8 cellular contexts compared by ENCODE assay signal in the genomic region with DNA sequence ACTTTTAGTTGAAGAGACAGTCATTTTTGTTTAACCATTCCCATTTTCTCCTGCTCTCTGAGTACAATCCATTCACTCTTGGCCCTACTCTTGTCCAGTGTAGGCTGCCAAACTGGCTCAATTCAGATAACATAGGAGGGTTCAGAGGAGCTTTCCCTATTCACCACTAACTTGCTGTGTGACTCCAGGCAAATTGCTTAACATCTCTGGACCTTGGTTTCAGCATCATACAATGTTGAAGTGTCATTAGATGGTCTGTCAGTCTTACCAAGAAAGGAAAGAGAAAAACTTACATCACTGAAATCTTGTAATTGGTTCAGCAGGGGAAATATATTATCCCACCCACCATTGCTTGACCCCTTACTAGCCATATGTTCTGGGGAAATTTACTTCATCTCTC.
"Had no signal": no experiment of that assay in that cellular context is flagged by ENCODE, and none has a peak within 500 bp of the region (broad histone marks: within the 10 kb centered on the region; RNA-seq: fewer than 3 reads in every experiment).

No MANE protein-coding gene starts in this region.

- H3K4me3 ChIP-seq: GM12878 had no signal

- DNase-seq: GDM1, GF-D8 had no signal

- FAIRE-seq: G401.6, GM12878, GM12891, GM12892, GM18507, GM19239 had no signal

- ATAC-seq: GM12878 had no signal
